ENCODE assay signal across 10 cellular contexts in genomic region chr16:15861996-15862395, GRCh38. TPM values are rescaled to one million over a fixed set of nuclear protein-coding genes. Genes with fewer than 3 reads are reported as not detected.
"Had no signal": no experiment of that assay in that cellular context is flagged by ENCODE, and none has a peak within 500 bp of the region (broad histone marks: within the 10 kb centered on the region; RNA-seq: fewer than 3 reads in every experiment).

No MANE protein-coding gene starts in this region.

- DNase-seq: GM23248, GOT3, H7, HFFc6, IMR-90 had no signal

- ATAC-seq: HCT116, K562 had no signal

- H3K9me3 ChIP-seq: HAP-1 had no signal

- H3K9ac ChIP-seq: GM23248 had no signal

- H3K27ac ChIP-seq: GM23248, HL-60 had no signal

- H3K4me1 ChIP-seq: HAP-1 had no signal

- H2AFZ ChIP-seq: GM23248 had no signal

- H3K4me3 ChIP-seq: GM23248, HAP-1, K562 had no signal

- FAIRE-seq: K562 had no signal

RNA-seq across cellular contexts. Expression of gene MYH11, which starts 5.2 kb away (rescaled TPM):
- total RNA-seq: GM23248, H4, H7 had no signal
